Comparison of ENCODE assay signal across 27 cellular contexts in the genomic region with DNA sequence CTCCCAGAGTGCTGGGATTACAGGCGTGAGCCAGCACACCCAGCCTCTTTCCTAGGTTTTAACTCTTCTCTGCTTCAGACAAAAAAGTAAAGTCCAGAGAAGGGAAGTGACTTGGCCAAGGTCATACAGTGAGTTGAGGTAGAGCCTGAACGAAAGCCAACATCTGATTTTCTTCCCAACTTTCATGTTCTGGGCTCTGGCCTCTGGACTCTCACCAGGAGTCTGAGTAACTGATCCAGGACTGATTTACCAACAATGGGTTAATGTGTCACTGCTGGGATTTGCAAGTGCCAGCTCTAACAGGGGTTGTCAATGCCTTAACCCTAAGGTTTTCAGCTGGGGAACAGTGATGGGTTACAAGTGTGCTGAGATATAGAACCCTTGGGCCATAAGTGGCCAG.
"Had no signal": no experiment of that assay in that cellular context is flagged by ENCODE, and none has a peak within 500 bp of the region (broad histone marks: within the 10 kb centered on the region; RNA-seq: fewer than 3 reads in every experiment).

No MANE protein-coding gene starts in this region.

- H3K4me3 ChIP-seq: breast epithelium, SK-N-MC had no signal

- H3K4me1 ChIP-seq: breast epithelium had no signal

- H3K27ac ChIP-seq: breast epithelium, SK-N-MC had no signal

- DNase-seq: activated B cell treated with CpG ODN at 0.5 μM for 24 hours; activated CD4-positive, alpha-beta T cell treated with anti-CD3 and anti-CD28 coated beads for 1 hour; activated CD4-positive, alpha-beta T cell treated with anti-CD3 and anti-CD28 coated beads, Interleukin-2, amount 10 ng/mL, durations not matched to agents 24 days and 14 days; activated CD4-positive, alpha-beta T cell treated with anti-CD3 and anti-CD28 coated beads, Interleukin-2, amount 50 U/mL, for 48 hours; activated CD8-positive, alpha-beta memory T cell treated with anti-CD3 and anti-CD28 coated beads for 24 hours; activated gamma-delta T cell treated with Interleukin-2 at 50 U/mL for 16 hours; activated naive CD4-positive, alpha-beta T cell treated with anti-CD3 and anti-CD28 coated beads, Interleukin-2, amount 10 ng/mL, durations not matched to agents 7 days and 5 days; activated naive CD8-positive, alpha-beta T cell treated with anti-CD3 and anti-CD28 coated beads for 36 hours; activated T-cell treated with anti-CD3 and anti-CD28 coated beads, Interleukin-2, amount 50 U/mL, for 4 hours; caudate nucleus; NCI-H1092; NCI-H1417; NCI-H2029; NCI-H2107; NCI-H345; NCI-H510A; NCI-H526 treated with DMSO at 0.1 percent for 48 hours; NCI-H82; OCI-M1; RPMI8226; T-cell; T-helper 2 cell; T1000 had no signal

- H3K9me3 ChIP-seq: breast epithelium had no signal

- ATAC-seq: activated T-cell treated with anti-CD3 and anti-CD28 coated beads, Interleukin-2, amount 50 U/mL, for 4 hours; Panc1; Right ventricle myocardium inferior; T-cell had no signal

- H3K36me3 ChIP-seq: breast epithelium had no signal

- H3K27me3 ChIP-seq: breast epithelium had no signal
